20 cellular contexts compared by ENCODE assay signal in genomic region chr5:178899289-178899688, GRCh38. TPM values are rescaled to one million over a fixed set of nuclear protein-coding genes. Genes with fewer than 3 reads are reported as not detected.
"Had no signal": no experiment of that assay in that cellular context is flagged by ENCODE, and none has a peak within 500 bp of the region (broad histone marks: within the 10 kb centered on the region; RNA-seq: fewer than 3 reads in every experiment).

No MANE protein-coding gene starts in this region.

- H3K4me1 ChIP-seq: uterus had no signal

- H3K27me3 ChIP-seq: esophagus muscularis mucosa, gastrocnemius medialis, right atrium auricular region, suprapubic skin, thyroid gland, upper lobe of left lung, uterus had no signal

- ATAC-seq: gastrocnemius medialis; left colon; left ventricle myocardium superior; stimulated activated naive CD8-positive, alpha-beta T cell treated with anti-CD3 and anti-CD28 coated beads, Interleukin-15, Interleukin-2, amounts not matched to agents 100 U/mL and 50 U/mL, for 24 hours had no signal

- H3K4me2 ChIP-seq: smooth muscle cell had no signal

- H3K27ac ChIP-seq: epithelial cell of prostate, esophagus muscularis mucosa, gastrocnemius medialis, neutrophil, right atrium auricular region, suprapubic skin, thyroid gland, upper lobe of left lung, uterus had no signal

- DNase-seq: effector memory CD4-positive, alpha-beta T cell; gastrocnemius medialis; glutamatergic neuron; left colon; left ventricle myocardium superior; mesenchymal stem cell; midbrain; nephron progenitor cell; stimulated activated CD4-positive, alpha-beta T cell treated with anti-CD3 and anti-CD28 coated beads, Interleukin-2, amount 100 ng/mL, for 48 hours; stimulated activated naive CD8-positive, alpha-beta T cell treated with anti-CD3 and anti-CD28 coated beads, Interleukin-15, Interleukin-2, amounts not matched to agents 100 U/mL and 50 U/mL, for 24 hours; thyroid gland; upper lobe of left lung; uterus had no signal

- H3K4me3 ChIP-seq: esophagus muscularis mucosa, gastrocnemius medialis, lung, right atrium auricular region, smooth muscle cell, suprapubic skin, thyroid gland, upper lobe of left lung, uterus had no signal

- H3K4me3 Mint-ChIP-seq: nephron progenitor cell had no signal

- H3K9me3 ChIP-seq: gastrocnemius medialis, suprapubic skin, thyroid gland, uterus had no signal

- H3K36me3 ChIP-seq: neutrophil, right atrium auricular region, suprapubic skin, thyroid gland, uterus had no signal

- H3K27ac Mint-ChIP-seq: nephron progenitor cell had no signal

RNA-seq across cellular contexts. Expression of gene ZNF454, which starts 41.7 kb away (rescaled TPM):
- total RNA-seq: smooth muscle cell had no signal
